In genomic region chr14:100824946-100825690, GRCh38 we compare ENCODE assay signal across 14 cellular contexts. TPM values are rescaled to one million over a fixed set of nuclear protein-coding genes. Genes with fewer than 3 reads are reported as not detected.
DNase-seq lines count a peak whose midpoint lies in the region; ATAC-seq and TF ChIP-seq lines count a peak whose summit lies in the region.
"Had no signal": no experiment of that assay in that cellular context is flagged by ENCODE, and none has a peak within 500 bp of the region (broad histone marks: within the 10 kb centered on the region; RNA-seq: fewer than 3 reads in every experiment).

No MANE protein-coding gene starts in this region.

- H3K4me2 ChIP-seq in IMR-90 (ENCODE audit: low read depth, low read length), result peak overlapping the region; percentile 84

- peaks cover 6% of the 10 kb centered on the region for H3K4me1 Mint-ChIP-seq in activated CD8-positive, alpha-beta T cell treated with anti-CD3 and anti-CD28 coated beads, Interleukin-2, amount 10 ng/mL, durations not matched to agents 7 days and 5 days (ENCODE audit: low read depth)

- peak overlapping the region; percentile 9; the same call in 1 of the 2 replicates for H2BK20ac ChIP-seq in IMR-90 (ENCODE audit: low read depth, low read length)

- ATAC-seq in IMR-90 (ENCODE audit: low read depth) (no peak), GM18861 (IDR thresholded peaks at IDR 0.05; ENCODE audit: unreplicated experiment) (no peak)
- no peak for ATAC-seq in activated CD8-positive, alpha-beta T cell treated with anti-CD3 and anti-CD28 coated beads, Interleukin-2, amount 10 ng/mL, durations not matched to agents 7 days and 5 days

- H3K56ac ChIP-seq in IMR-90 (ENCODE audit: extremely low read depth, insufficient read depth, low read length), result peak overlapping the region; percentile 48; the same call in 1 of the 2 replicates

- BruUV-seq in IMR-90 (replicated peaks; lab: Mats Ljungman, UMichigan), result no TSS peak

- intact Hi-C loops in IMR-90 (cut with micrococcal nuclease) (loop anchor here (5.0 to 10.0 kb wide), 3 partner anchors 78 to 293 kb away; no protein-coding TSS in a partner anchor), esophagus squamous epithelium (cut with DNase I) (loop anchor here (10.0 kb wide), 1 partner anchor 160 kb away; no protein-coding TSS in a partner anchor), posterior vena cava (cut with DNase I) (no loop called here)

- 79% methylated on average over 15 of the region's 33 CpGs; no CpG with 5 or more reads in 1 of the 2 experiments for WGBS in IMR-90 (ENCODE audit: extremely low coverage in 2 of 2, insufficient read length in 1 of 2), 2 experiments
- WGBS in esophagus squamous epithelium, 2 donors, result 67 to 75% methylated on average over 10 to 18 of the region's 33 CpGs

- no peak overlapping the region for H3K27ac Mint-ChIP-seq in activated CD8-positive, alpha-beta T cell treated with anti-CD3 and anti-CD28 coated beads, Interleukin-2, amount 10 ng/mL, durations not matched to agents 7 days and 5 days

- no peak overlapping the region for H3K18ac ChIP-seq in IMR-90 (ENCODE audit: low read depth, low read length)

- H3K36me3 ChIP-seq in IMR-90 (ENCODE audit: control insufficient read depth, insufficient read depth, low read length) (peaks cover 15% of the 10 kb centered on the region), esophagus squamous epithelium (no peaks in the 10 kb centered on the region)

- peaks cover 42% of the 10 kb centered on the region for H3K27me3 Mint-ChIP-seq in activated CD8-positive, alpha-beta T cell treated with anti-CD3 and anti-CD28 coated beads, Interleukin-2, amount 10 ng/mL, durations not matched to agents 7 days and 5 days (ENCODE audit: low read depth)

- peak overlapping the region; percentile 67 for H2AFZ ChIP-seq in IMR-90 (replicated peaks; ENCODE audit: low read length, poor library complexity)

- POLR2A ChIA-PET in AG04449 (lab: Yijun Ruan, JAX) (interaction anchor here (0.6 to 2.0 kb wide), 11 partner anchors 8 to 440 kb away, joined by 3 to 13 read pairs (median 3); no protein-coding TSS in a partner anchor), IMR-90 (lab: Charles Lee; ENCODE audit: unreplicated experiment) (interaction anchor here (0.6 to 1.0 kb wide), 2 partner anchors 9 to 17 kb away, joined by 3 read pairs; no protein-coding TSS in a partner anchor)
- POLR2A ChIA-PET in activated CD8-positive, alpha-beta T cell treated with anti-CD3 and anti-CD28 coated beads, Interleukin-2, amount 10 ng/mL, durations not matched to agents 7 days and 5 days (lab: Charles Lee), result no interaction called here

- H3K4me1 ChIP-seq in IMR-90 (ENCODE audit: control insufficient read depth, insufficient read depth, low read length) (peaks cover 6% of the 10 kb centered on the region; the same call in 1 of the 2 replicates), esophagus squamous epithelium (peaks cover 0 to 30% (median 0%) of the 10 kb centered on the region in 3 donors)

- H4K8ac ChIP-seq in IMR-90 (ENCODE audit: low read depth in 2 of 2, low read length in 2 of 2), result peak overlapping the region; percentile 63 to 90; a peak in 3 of 4 replicates

- DNase-seq in AG04449 (ENCODE audit: low read depth, low spot score), result no peak
- no peak for DNase-seq in IMR-90
- DNase-seq in esophagus squamous epithelium (lab: John Stamatoyannopoulos, UW), result no peak
- peak; percentile 63 for DNase-seq in posterior vena cava (ENCODE audit: low spot score)
- DNase-seq in activated CD4-positive, alpha-beta T cell treated with anti-CD3 and anti-CD28 coated beads for 4 hours, result no peak
- DNase-seq in 8988T, result no peak
- no peak for DNase-seq in activated CD8-positive, alpha-beta T cell treated with anti-CD3 and anti-CD28 coated beads, Interleukin-2, amount 10 ng/mL, durations not matched to agents 7 days and 5 days
- DNase-seq: activated effector memory CD4-positive, alpha-beta T cell treated with anti-CD3 and anti-CD28 coated beads, Interleukin-2, amount 50 U/mL, for 16 hours; DMS79 treated with DMSO at 0.1 percent for 48 hours; NCI-H2081 treated with DMSO at 0.1 percent for 48 hours; RPMI8226; T-helper 9 cell had no signal

- no peak for TF ChIP-seq POLR2A in IMR-90 (IDR thresholded peaks at IDR 0.05; ENCODE audit: low read depth, low read length)
- TF ChIP-seq POLR2A in esophagus squamous epithelium (IDR thresholded peaks at IDR 0.05), result no peak

- H3K9me3 ChIP-seq in IMR-90 (ENCODE audit: control insufficient read depth, insufficient read depth, low read length) (no peaks in the 10 kb centered on the region), esophagus squamous epithelium (peaks cover 0 to 7% (median 0%) of the 10 kb centered on the region in 3 donors)

- peak overlapping the region; percentile 0; the same call in 1 of the 2 replicates for H4K5ac ChIP-seq in IMR-90 (ENCODE audit: low read depth, low read length)

- no peaks in the 10 kb centered on the region for H3K9me1 ChIP-seq in IMR-90 (ENCODE audit: insufficient read depth, low read length)

- H4K20me1 ChIP-seq in IMR-90 (ENCODE audit: insufficient read depth, low read length), result peaks cover 30% of the 10 kb centered on the region

- no peak overlapping the region for H3K4me3 Mint-ChIP-seq in activated CD8-positive, alpha-beta T cell treated with anti-CD3 and anti-CD28 coated beads, Interleukin-2, amount 10 ng/mL, durations not matched to agents 7 days and 5 days
- H3K4me3 Mint-ChIP-seq: neural crest cell had no signal

- CTCF ChIA-PET in AG04449 (lab: Yijun Ruan, JAX) (interaction anchor here (1.3 to 1.5 kb wide), 2 partner anchors 163 to 440 kb away, joined by 4 to 5 read pairs; no protein-coding TSS in a partner anchor), IMR-90 (lab: Yijun Ruan, JAX) (interaction anchor here (0.6 kb wide), 1 partner anchor 47 kb away, joined by 3 read pairs; no protein-coding TSS in a partner anchor)
- CTCF ChIA-PET in activated CD8-positive, alpha-beta T cell treated with anti-CD3 and anti-CD28 coated beads, Interleukin-2, amount 10 ng/mL, durations not matched to agents 7 days and 5 days (lab: Charles Lee), result no interaction called here

- no peaks in the 10 kb centered on the region for H3K36me3 Mint-ChIP-seq in activated CD8-positive, alpha-beta T cell treated with anti-CD3 and anti-CD28 coated beads, Interleukin-2, amount 10 ng/mL, durations not matched to agents 7 days and 5 days (ENCODE audit: low read depth)

- peak overlapping the region; percentile 62 for H2AK5ac ChIP-seq in IMR-90 (ENCODE audit: low read depth, low read length)

- no peak overlapping the region; the same call in 2 of the 3 replicates for H2BK15ac ChIP-seq in IMR-90 (ENCODE audit: low read depth, low read length)

- H3K27me3 ChIP-seq in IMR-90 (ENCODE audit: control insufficient read depth, insufficient read depth, low read length) (no peaks in the 10 kb centered on the region; the same call in 1 of the 2 replicates), esophagus squamous epithelium (peaks cover 0 to 58% (median 2%) of the 10 kb centered on the region in 4 donors)

- H3K14ac ChIP-seq in IMR-90 (replicated peaks; ENCODE audit: low read depth, low read length), result no peak overlapping the region; the same call in 1 of the 2 replicates

- no peaks in the 10 kb centered on the region for H3K9me3 Mint-ChIP-seq in activated CD8-positive, alpha-beta T cell treated with anti-CD3 and anti-CD28 coated beads, Interleukin-2, amount 10 ng/mL, durations not matched to agents 7 days and 5 days (ENCODE audit: insufficient read depth)

- in situ Hi-C loops in IMR-90 (cut with MboI; ENCODE audit: low sequenced_read_pairs), result loop anchor here (5.0 kb wide), 1 partner anchor 163 kb away; no protein-coding TSS in a partner anchor

- H2AK9ac ChIP-seq in IMR-90 (replicated peaks; ENCODE audit: low read depth, low read length, poor library complexity), result peak overlapping the region; percentile 82

- H3K27ac ChIP-seq in IMR-90 (ENCODE audit: insufficient read depth, low read length), result peak overlapping the region; percentile 93
- no peak overlapping the region for H3K27ac ChIP-seq in esophagus squamous epithelium

- peak overlapping the region; percentile 80 for H4K91ac ChIP-seq in IMR-90 (ENCODE audit: insufficient read depth, low read depth, low read length)

- H2BK5ac ChIP-seq in IMR-90 (ENCODE audit: low read depth, low read length, poor library complexity, severe bottlenecking), result no peak overlapping the region

- TF ChIP-seq CTCF in AG04449 (IDR thresholded peaks at IDR 0.05; ENCODE audit: insufficient read depth, low read length, missing control alignments) (no peak), IMR-90 (conservative IDR thresholded peaks at IDR 0.05; ENCODE audit: low read depth, low read length) (no peak), esophagus squamous epithelium (IDR thresholded peaks at IDR 0.05) (no peak)

- peak overlapping the region; percentile 0; the same call in 1 of the 2 replicates for H3K23ac ChIP-seq in IMR-90 (ENCODE audit: low read depth, low read length)

- peaks cover 0 to 24% of the 10 kb centered on the region in 2 experiments; a peak in 2 of 4 replicates for H3K79me1 ChIP-seq in IMR-90 (ENCODE audit: low read depth in 1 of 2, low read length in 2 of 2)

- dilution Hi-C loops in IMR-90 (cut with HindIII; ENCODE audit: low sequenced_read_pairs, unreplicated experiment), result no loop called here

- H3K9ac ChIP-seq in IMR-90 (ENCODE audit: low read depth, low read length), result peak overlapping the region; percentile 90

- no peak for TF ChIP-seq RAD21 in IMR-90 (IDR thresholded peaks at IDR 0.05; ENCODE audit: low read length)

- H3K4me3 ChIP-seq in AG04449 (ENCODE audit: low read depth, low read length) (peak overlapping the region; percentile 84), IMR-90 (ENCODE audit: insufficient read depth, low read depth, low read length) (peak overlapping the region; percentile 81), esophagus squamous epithelium (peak overlapping the region in 3 of 4 donors; percentile 32 to 53 (median 41))

- peak overlapping the region; percentile 90 for H3K4ac ChIP-seq in IMR-90 (ENCODE audit: low read depth, low read length)

- peak overlapping the region; percentile 56; the same call in 1 of the 2 replicates for H2BK120ac ChIP-seq in IMR-90 (ENCODE audit: low read depth, low read length)

TF ChIP-seq in IMR-90, 13 proteins besides CTCF, POLR2A, EP300 and RAD21 (continues in another document):
- TF ChIP-seq NFE2L2 (IDR thresholded peaks at IDR 0.05; ENCODE audit: low read depth, low read length), result no peak
- TF ChIP-seq MAFK (IDR thresholded peaks at IDR 0.05; ENCODE audit: low read depth, low read length), result no peak
- TF ChIP-seq FOS (IDR thresholded peaks at IDR 0.05; ENCODE audit: low read depth, low read length), result no peak
- no peak for TF ChIP-seq CHD1 (IDR thresholded peaks at IDR 0.05; ENCODE audit: low read depth, low read length)

RNA-seq across cellular contexts. Expression of gene MEG3, which starts 0.8 kb away (rescaled TPM):
- total RNA-seq in IMR-90 (2012; rRNA removed) (31.5 and 32.5 TPM in 2 replicates), esophagus squamous epithelium (10 to 100 TPM in 1 of 4 donors, 1 to 10 TPM in 3; 1.2 to 18.9 (median 3.5) TPM), posterior vena cava (10 to 100 TPM; 56.2 to 99.4 TPM)
- 518 and 556 TPM in 2 replicates for polyA plus RNA-seq in IMR-90 (2012; rRNA removed)
- 53.8 and 53.9 TPM in 2 replicates for polyA plus RNA-seq in IMR-90 (2012; cell fraction: cytosol; rRNA removed)
- polyA plus RNA-seq in IMR-90 (2012; cell fraction: nucleus; rRNA removed; ENCODE audit: low replicate concordance), result 8,555 and 8,817 TPM in 2 replicates
- total RNA-seq in activated CD8-positive, alpha-beta T cell treated with anti-CD3 and anti-CD28 coated beads, Interleukin-2, amount 10 ng/mL, durations not matched to agents 7 days and 5 days, result not detected

Comparison
In these comparisons a context has a peak if more than half of its experiments do, and no peak if none do; other contexts are left out.
1. intact Hi-C loops: an anchor here in IMR-90 (5.0 to 10.0 kb wide) and esophagus squamous epithelium (10.0 kb wide); none called in posterior vena cava.